Comparison of ENCODE assay signal across 10 cellular contexts in the genomic region with DNA sequence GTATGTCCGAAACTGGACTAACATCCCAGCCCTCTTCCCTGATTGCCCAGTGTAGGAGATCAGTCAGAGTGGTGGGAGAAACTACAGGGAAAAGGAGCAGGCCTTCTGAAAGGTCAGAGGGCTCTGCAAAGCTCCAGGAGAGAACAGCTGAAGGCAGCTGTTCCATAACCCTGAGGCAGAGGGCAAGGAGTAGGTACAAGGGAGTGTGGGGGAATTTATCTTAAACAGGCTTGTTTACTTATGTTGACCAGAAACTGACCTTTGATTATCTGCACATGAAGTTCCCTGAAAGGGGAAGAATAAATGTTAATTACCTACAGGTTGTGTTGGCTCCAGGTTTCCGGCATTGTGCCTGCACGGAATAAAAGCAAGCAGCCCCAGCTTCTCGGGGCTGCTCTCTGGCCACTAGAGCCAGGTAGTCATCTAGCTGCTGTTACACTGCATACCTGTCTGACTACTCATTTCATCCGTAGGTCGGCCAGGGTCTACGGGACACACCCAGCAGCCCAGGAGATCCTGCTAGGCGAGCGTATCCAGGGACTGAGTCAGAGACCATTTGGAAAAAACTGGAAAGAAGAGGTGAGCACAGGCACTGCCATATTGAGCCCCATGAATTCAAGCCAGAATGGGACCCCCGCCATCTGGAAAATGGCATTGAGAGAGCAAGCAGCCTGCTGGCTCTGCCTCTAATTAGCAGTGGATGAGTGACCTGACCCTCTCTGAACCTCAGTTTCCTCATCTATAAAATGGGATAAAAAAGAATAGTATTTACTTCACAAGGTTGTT. TPM values are rescaled to one million over a fixed set of nuclear protein-coding genes. Genes with fewer than 3 reads are reported as not detected.
DNase-seq lines count a peak whose midpoint lies in the region; ATAC-seq, FAIRE-seq and TF ChIP-seq lines count a peak whose summit lies in the region.
"Had no signal": no experiment of that assay in that cellular context is flagged by ENCODE, and none has a peak within 500 bp of the region (broad histone marks: within the 10 kb centered on the region; RNA-seq: fewer than 3 reads in every experiment).

No MANE protein-coding gene starts in this region.

- peak overlapping the region; percentile 86 for H3K18ac ChIP-seq in IMR-90 (ENCODE audit: low read depth, low read length)

- FAIRE-seq in K562 (lab: Jason Lieb, UNC), result no peak

- peak overlapping the region; percentile 60; the same call in 1 of the 2 replicates for H3K14ac ChIP-seq in IMR-90 (replicated peaks; ENCODE audit: low read depth, low read length)

- H3K36me3 Mint-ChIP-seq in activated T-cell treated with anti-CD3 and anti-CD28 coated beads, Interleukin-2, amount 50 U/mL, for 4 hours (ENCODE audit: insufficient read depth), result no peaks in the 10 kb centered on the region

- TF ChIP-seq EP300 in K562 (IDR thresholded peaks at IDR 0.05; ENCODE audit: low read length) (peak; percentile 10; the same call in 1 of the 2 replicates), transverse colon (IDR thresholded peaks at IDR 0.05; ENCODE audit: low read depth) (no peak)

- H3K27me3 Mint-ChIP-seq in activated T-cell treated with anti-CD3 and anti-CD28 coated beads, Interleukin-2, amount 50 U/mL, for 4 hours (ENCODE audit: low read depth), result no peaks in the 10 kb centered on the region
- H3K27me3 Mint-ChIP-seq: central memory CD8-positive, alpha-beta T cell had no signal

- H2BK15ac ChIP-seq in IMR-90 (ENCODE audit: low read depth, low read length), result peak overlapping the region; percentile 63; the same call in 1 of the 3 replicates

- H3K79me2 ChIP-seq in K562 (ENCODE audit: control insufficient read depth, insufficient read depth, low read length), result no peaks in the 10 kb centered on the region

- CTCF ChIA-PET in IMR-90 (lab: Yijun Ruan, JAX) (no interaction called here), K562 (lab: Yijun Ruan, JAX; ENCODE audit: low intra/inter-chr PET ratio) (interaction anchor here (1.8 kb wide), 1 partner anchor 53 kb away, joined by 6 read pairs; no protein-coding TSS in a partner anchor)

- H3K4ac ChIP-seq in IMR-90 (ENCODE audit: low read depth, low read length), result peak overlapping the region; percentile 59

- no peak overlapping the region for H3K4me3 ChIP-seq in IMR-90 (ENCODE audit: insufficient read depth, low read depth, low read length)
- H3K4me3 ChIP-seq in K562, result no peak overlapping the region
- H3K4me3 ChIP-seq in transverse colon, result no peak overlapping the region

- peak overlapping the region; percentile 24; the same call in 1 of the 2 replicates for H3K4me2 ChIP-seq in IMR-90 (ENCODE audit: low read depth, low read length)
- peak overlapping the region; percentile 43 for H3K4me2 ChIP-seq in K562 (ENCODE audit: insufficient read depth, low read length)

- TF ChIP-seq CTCF in IMR-90 (conservative IDR thresholded peaks at IDR 0.05; ENCODE audit: low read depth, low read length) (no peak), K562 (IDR thresholded peaks at IDR 0.05 in 2 of 3, conservative IDR thresholded peaks at IDR 0.05 in 1 of 3; ENCODE audit: insufficient read depth in 2 of 3, low read depth in 1 of 3, low read length in 3 of 3) (no peak), transverse colon (IDR thresholded peaks at IDR 0.05) (no peak)

- dilution Hi-C loops in IMR-90 (cut with HindIII; ENCODE audit: low sequenced_read_pairs, unreplicated experiment), result no loop called here

- H3K36me3 ChIP-seq in IMR-90 (ENCODE audit: control insufficient read depth, insufficient read depth, low read length), result no peaks in the 10 kb centered on the region
- H3K36me3 ChIP-seq in K562 (ENCODE audit: control insufficient read depth, insufficient read depth, low read length), result peaks cover 18% of the 10 kb centered on the region; the same call in 2 of the 3 replicates
- no peaks in the 10 kb centered on the region for H3K36me3 ChIP-seq in transverse colon

- peak overlapping the region; percentile 88 for H4K5ac ChIP-seq in IMR-90 (ENCODE audit: low read depth, low read length)

- peak overlapping the region; percentile 74 for H3K27ac ChIP-seq in IMR-90 (ENCODE audit: insufficient read depth, low read length)
- H3K27ac ChIP-seq in K562 (ENCODE audit: extremely low read depth, low read depth, low read length), result no peak overlapping the region
- peak overlapping the region; percentile 60 to 74 (median 69) for H3K27ac ChIP-seq in transverse colon

- peak overlapping the region; percentile 85 for H2AK5ac ChIP-seq in IMR-90 (ENCODE audit: low read depth, low read length)

- H4K91ac ChIP-seq in IMR-90 (ENCODE audit: insufficient read depth, low read depth, low read length), result peak overlapping the region; percentile 72

- ATAC-seq in IMR-90 (ENCODE audit: low read depth) (no peak), K562 (peak; percentile 6; the same call in 2 of the 3 replicates), left lobe of liver (peak; percentile 35)
- ATAC-seq in activated T-cell treated with anti-CD3 and anti-CD28 coated beads, Interleukin-2, amount 50 U/mL, for 4 hours, result no peak
- ATAC-seq: stimulated activated naive CD8-positive, alpha-beta T cell treated with anti-CD3 and anti-CD28 coated beads, Interleukin-15, Interleukin-2, amounts not matched to agents 100 U/mL and 50 U/mL, for 24 hours had no signal

- H4K20me1 ChIP-seq in IMR-90 (ENCODE audit: insufficient read depth, low read length) (no peaks in the 10 kb centered on the region), K562 (replicated peaks; ENCODE audit: control insufficient read depth, insufficient read depth, low read length) (peaks cover under 1% of the 10 kb centered on the region; the same call in 1 of the 2 replicates)

- peak overlapping the region; percentile 16 to 69 for H4K8ac ChIP-seq in IMR-90 (ENCODE audit: low read depth in 2 of 2, low read length in 2 of 2)

- peaks cover 33% of the 10 kb centered on the region for H3K4me1 ChIP-seq in IMR-90 (ENCODE audit: control insufficient read depth, insufficient read depth, low read length)
- peaks cover 25 to 30% of the 10 kb centered on the region in 2 experiments for H3K4me1 ChIP-seq in K562 (replicated peaks in 1 of 2; ENCODE audit: control insufficient read depth in 2 of 2, insufficient read depth in 2 of 2, low read length in 2 of 2)
- peaks cover 5 to 34% (median 14%) of the 10 kb centered on the region in 4 donors for H3K4me1 ChIP-seq in transverse colon

- H3K9me1 ChIP-seq in IMR-90 (ENCODE audit: insufficient read depth, low read length) (peaks cover 26% of the 10 kb centered on the region), K562 (ENCODE audit: control insufficient read depth, insufficient read depth, low read length) (no peaks in the 10 kb centered on the region)

- DNase-seq in IMR-90 (peak; percentile 58), K562 (ENCODE audit: extremely low read depth in 1 of 4, low spot score in 3 of 4) (peak in 1 of 4 experiments; percentile 13), left lobe of liver (ENCODE audit: low spot score) (no peak), transverse colon (peak; percentile 75), NCI-H82 treated with DMSO at 0.1 percent for 48 hours (lab: John Stamatoyannopoulos, UW; ENCODE audit: unreplicated experiment) (no peak), NCI-H1105 treated with DMSO at 0.1 percent for 48 hours (lab: John Stamatoyannopoulos, UW) (no peak)
- DNase-seq in activated T-cell treated with anti-CD3 and anti-CD28 coated beads, Interleukin-2, amount 50 U/mL, for 4 hours, result no peak
- DNase-seq: activated CD4-positive, alpha-beta T cell treated with anti-CD3 and anti-CD28 coated beads, Interleukin-2, amount 50 U/mL, for 4 hours; stimulated activated naive CD8-positive, alpha-beta T cell treated with anti-CD3 and anti-CD28 coated beads, Interleukin-15, Interleukin-2, amounts not matched to agents 100 U/mL and 50 U/mL, for 24 hours had no signal

- POLR2A ChIA-PET in IMR-90 (lab: Charles Lee; ENCODE audit: unreplicated experiment) (interaction anchor here (0.5 kb wide), 2 partner anchors 51 to 107 kb away, joined by 3 to 11 read pairs; a partner anchor contains a TSS), K562 (lab: Yijun Ruan, JAX) (interaction anchor here (0.6 to 3.7 kb wide), 5 partner anchors 12 to 1328 kb away, joined by 3 to 22 read pairs (median 3); a partner anchor contains a TSS)

- H3K79me1 ChIP-seq in IMR-90 (ENCODE audit: low read depth in 1 of 2, low read length in 2 of 2), result peaks cover 13 to 50% of the 10 kb centered on the region in 2 experiments

- TF ChIP-seq RAD21 in IMR-90 (IDR thresholded peaks at IDR 0.05; ENCODE audit: low read length) (no peak), K562 (CRISPR knock-in tag; conservative IDR thresholded peaks at IDR 0.05 in 1 of 2, IDR thresholded peaks at IDR 0.05 in 1 of 2) (no peak)

- TF ChIP-seq POLR2A in IMR-90 (IDR thresholded peaks at IDR 0.05; ENCODE audit: low read depth, low read length) (no peak), K562 (conservative IDR thresholded peaks at IDR 0.05) (no peak), transverse colon (IDR thresholded peaks at IDR 0.05) (peak; percentile 29)

- WGBS in IMR-90 (ENCODE audit: extremely low coverage in 2 of 2, insufficient read length in 1 of 2), 2 experiments, result 56% methylated on average over 5 of the region's 10 CpGs; no CpG with 5 or more reads in 1 of the 2 experiments
- WGBS in K562 (ENCODE audit: insufficient coverage, low coverage, missing lambda C conversion rate), result 39% methylated on average over 10 of the region's 10 CpGs
- WGBS in transverse colon (ENCODE audit: low coverage in 1 of 2), 2 donors, result 48 to 51% methylated on average over 8 to 10 of the region's 10 CpGs

- in situ Hi-C loops in IMR-90 (cut with MboI; ENCODE audit: low sequenced_read_pairs) (no loop called here), K562 (cut with MboI) (loop anchor here (5.0 kb wide), 1 partner anchor 68 kb away; no protein-coding TSS in a partner anchor), transverse colon (cut with MboI; ENCODE audit: low pct_ligation_motif_present in 1 of 4, low pct_unique_long_range_greater_than_20kb in 1 of 4, low sequenced_read_pairs in 3 of 4) (loop anchor here in 1 of 4 donors (10.0 kb wide), 1 partner anchor 114 kb away; no protein-coding TSS in a partner anchor)

- BruUV-seq in IMR-90 (replicated peaks; lab: Mats Ljungman, UMichigan), result no TSS peak
- no TSS peak for BruUV-seq in K562 (replicated peaks; lab: Mats Ljungman, UMichigan)

- H3K9me3 Mint-ChIP-seq in activated T-cell treated with anti-CD3 and anti-CD28 coated beads, Interleukin-2, amount 50 U/mL, for 4 hours, result no peaks in the 10 kb centered on the region
- H3K9me3 Mint-ChIP-seq: central memory CD8-positive, alpha-beta T cell had no signal

- H3K9me3 ChIP-seq in IMR-90 (ENCODE audit: control insufficient read depth, insufficient read depth, low read length) (no peaks in the 10 kb centered on the region), K562 (replicated peaks; ENCODE audit: control insufficient read depth, insufficient read depth, low read depth, low read length) (no peaks in the 10 kb centered on the region), transverse colon (no peaks in the 10 kb centered on the region)

- H2BK120ac ChIP-seq in IMR-90 (ENCODE audit: low read depth, low read length), result peak overlapping the region; percentile 93

- 0 out of 2 replicates have a peak overlapping the region, but pooled peaks have one; percentile 9 for H3K56ac ChIP-seq in IMR-90 (ENCODE audit: extremely low read depth, insufficient read depth, low read length)

- peak overlapping the region; percentile 93 for H2BK20ac ChIP-seq in IMR-90 (ENCODE audit: low read depth, low read length)

- peaks cover 4% of the 10 kb centered on the region for H3K4me1 Mint-ChIP-seq in activated T-cell treated with anti-CD3 and anti-CD28 coated beads, Interleukin-2, amount 50 U/mL, for 4 hours (ENCODE audit: low read depth)

- H3K9ac ChIP-seq in IMR-90 (ENCODE audit: low read depth, low read length) (no peak overlapping the region), K562 (ENCODE audit: insufficient read depth in 1 of 2, low read depth in 2 of 2, low read length in 2 of 2) (peak overlapping the region in 1 of 2 experiments; percentile 74; a peak in 1 of 4 replicates)

- H2AFZ ChIP-seq in IMR-90 (replicated peaks; ENCODE audit: low read length, poor library complexity), result no peak overlapping the region
- 0 out of 2 replicates have a peak overlapping the region, but pooled peaks have one; percentile 4 for H2AFZ ChIP-seq in K562 (ENCODE audit: low read depth, low read length)

- no peak overlapping the region for H2AK9ac ChIP-seq in IMR-90 (replicated peaks; ENCODE audit: low read depth, low read length, poor library complexity)

- peak overlapping the region; percentile 53 for H2BK5ac ChIP-seq in IMR-90 (ENCODE audit: low read depth, low read length, poor library complexity, severe bottlenecking)

- no peak overlapping the region for H3K23ac ChIP-seq in IMR-90 (ENCODE audit: low read depth, low read length)

- intact Hi-C loops in IMR-90 (cut with micrococcal nuclease), result no loop called here
- intact Hi-C loops in K562 (cut with micrococcal nuclease), result no loop called here
- intact Hi-C loops in transverse colon (cut with DNase I; ENCODE audit: low total_unique reads), result no loop called here

- H3K4me3 Mint-ChIP-seq in activated T-cell treated with anti-CD3 and anti-CD28 coated beads, Interleukin-2, amount 50 U/mL, for 4 hours, result no peak overlapping the region
- H3K4me3 Mint-ChIP-seq: central memory CD8-positive, alpha-beta T cell had no signal

- no peaks in the 10 kb centered on the region for H3K27me3 ChIP-seq in IMR-90 (ENCODE audit: control insufficient read depth, insufficient read depth, low read length)
- no peaks in the 10 kb centered on the region for H3K27me3 ChIP-seq in K562 (ENCODE audit: control insufficient read depth in 2 of 2, insufficient read depth in 2 of 2, low read length in 2 of 2)
- H3K27me3 ChIP-seq in transverse colon, result no peaks in the 10 kb centered on the region

RNA-seq across cellular contexts. Expression of a gene that starts 14.9 kb away (rescaled TPM):
- 8.3 and 9.0 TPM in 2 replicates for total RNA-seq in IMR-90 (2012; rRNA removed)
- polyA plus RNA-seq in IMR-90 (2012; rRNA removed), result 12.0 and 12.9 TPM in 2 replicates
- polyA plus RNA-seq in IMR-90 (2012; cell fraction: cytosol; rRNA removed), result 7.6 and 16.9 TPM in 2 replicates
- 33.3 and 47.8 TPM in 2 replicates for polyA plus RNA-seq in IMR-90 (2012; cell fraction: nucleus; rRNA removed; ENCODE audit: low replicate concordance)
- total RNA-seq in K562 (2011; cell fraction: chromatin; rRNA removed; ENCODE audit: low replicate concordance), result 9.3 and 18.9 TPM in 2 replicates
- total RNA-seq in K562 (2011; cell fraction: nucleolus; rRNA removed), result 15.7 and 18.8 TPM in 2 replicates
- 13.9 and 16.4 TPM in 2 replicates for total RNA-seq in K562 (2011; cell fraction: nucleoplasm; rRNA removed)
- 2.4 and 3.3 TPM in 2 replicates for total RNA-seq in K562 (2014; rRNA removed)
- total RNA-seq in K562 (2014; rRNA removed; fragmentation: Illumina TruSeq; extraction: Trizol), result 2.0 and 2.4 TPM in 2 replicates
- total RNA-seq in K562 (2015; rRNA removed; fragmentation: Illumina TruSeq; extraction: Trizol), result 2.5 and 2.6 TPM in 2 replicates
- total RNA-seq in K562 (2021), result 4.0 and 4.4 TPM in 2 replicates
- 5.2 and 5.4 TPM in 2 replicates for polyA plus RNA-seq in K562 (2011; rRNA removed)
- 8.8 and 14.1 TPM in 2 replicates for polyA plus RNA-seq in K562 (2011; cell fraction: cytosol; rRNA removed)
- polyA plus RNA-seq in K562 (2011; cell fraction: nucleus; rRNA removed), result 5.8 and 7.4 TPM in 2 replicates
- polyA plus RNA-seq in K562 (2012), result 4.5 and 6.9 TPM in 2 replicates
- polyA plus RNA-seq in K562 (2014; fragmentation: Illumina TruSeq; extraction: Trizol), result 2.9 and 3.3 TPM in 2 replicates
- 1 to 10 TPM; 1.1 to 1.2 TPM for polyA plus RNA-seq in K562 (2014; fragmentation: Nextera tagmentation; extraction: Ambion mirVana)
- polyA plus RNA-seq in K562 (2014; rRNA removed), result 2.7 and 3.0 TPM in 2 replicates
- polyA minus RNA-seq in K562 (2011; rRNA and poly(A)+ RNA removed), result 5.5 and 8.5 TPM in 2 replicates
- 7.4 and 8.5 TPM in 2 replicates for polyA minus RNA-seq in K562 (2011; cell fraction: cytosol; rRNA and poly(A)+ RNA removed)
- 2.0 and 2.4 TPM in 2 replicates for polyA minus RNA-seq in K562 (2011; cell fraction: nucleus; rRNA and poly(A)+ RNA removed)
- total RNA-seq in left lobe of liver, result 5.1 TPM
- total RNA-seq in transverse colon, result 1 to 10 TPM in 3 of 4 donors, not detected in 1; 2.0 to 2.4 (median 2.4) TPM
- total RNA-seq in activated T-cell treated with anti-CD3 and anti-CD28 coated beads, Interleukin-2, amount 50 U/mL, for 4 hours, result 1 to 10 TPM; 4.5 to 7.5 (median 5.4) TPM

RNA-seq across cellular contexts. Expression of a gene that starts 15.8 kb away (rescaled TPM):
- total RNA-seq in IMR-90 (2012; rRNA removed) (93.0 and 194 TPM in 2 replicates), K562 (2014; rRNA removed) (717 and 838 TPM in 2 replicates), K562 (2014; rRNA removed; fragmentation: Illumina TruSeq; extraction: Trizol) (432 and 614 TPM in 2 replicates), K562 (2015; rRNA removed; fragmentation: Illumina TruSeq; extraction: Trizol) (534 and 557 TPM in 2 replicates), K562 (2021) (595 and 622 TPM in 2 replicates), left lobe of liver (5.2 TPM), transverse colon (10 to 100 TPM in 3 of 4 donors, 1 to 10 TPM in 1; 6.4 to 24.3 (median 16.5) TPM)
- polyA plus RNA-seq in IMR-90 (2012; rRNA removed) (179 and 273 TPM in 2 replicates), K562 (2011; rRNA removed) (269 and 330 TPM in 2 replicates), K562 (2014; fragmentation: Illumina TruSeq; extraction: Trizol) (1,051 and 1,453 TPM in 2 replicates), K562 (2014; fragmentation: Nextera tagmentation; extraction: Ambion mirVana) (1,000 to 10,000 TPM; 2,090 to 2,153 TPM), K562 (2014; rRNA removed) (481 and 592 TPM in 2 replicates)
- 28.5 and 67.8 TPM in 2 replicates for polyA plus RNA-seq in IMR-90 (2012; cell fraction: cytosol; rRNA removed)
- polyA plus RNA-seq in IMR-90 (2012; cell fraction: nucleus; rRNA removed; ENCODE audit: low replicate concordance), result 11.0 and 55.5 TPM in 2 replicates
- total RNA-seq in K562 (2011; cell fraction: chromatin; rRNA removed; ENCODE audit: low replicate concordance), result 79.1 and 202 TPM in 2 replicates
- total RNA-seq in K562 (2011; cell fraction: nucleolus; rRNA removed), result 64.9 and 72.4 TPM in 2 replicates
- total RNA-seq in K562 (2011; cell fraction: nucleoplasm; rRNA removed), result 144 and 204 TPM in 2 replicates
- polyA plus RNA-seq in K562 (2011; cell fraction: cytosol; rRNA removed), result 40.0 and 111 TPM in 2 replicates
- polyA plus RNA-seq in K562 (2011; cell fraction: nucleus; rRNA removed), result 108 and 181 TPM in 2 replicates
- 743 and 1,035 TPM in 2 replicates for polyA plus RNA-seq in K562 (2012)
- polyA minus RNA-seq in K562 (2011; rRNA and poly(A)+ RNA removed), result 67.2 and 95.3 TPM in 2 replicates
- 80.8 and 100 TPM in 2 replicates for polyA minus RNA-seq in K562 (2011; cell fraction: cytosol; rRNA and poly(A)+ RNA removed)
- polyA minus RNA-seq in K562 (2011; cell fraction: nucleus; rRNA and poly(A)+ RNA removed), result 35.7 and 84.1 TPM in 2 replicates
- total RNA-seq in activated T-cell treated with anti-CD3 and anti-CD28 coated beads, Interleukin-2, amount 50 U/mL, for 4 hours, result 10 to 100 TPM; 68.0 to 94.8 (median 80.0) TPM

RNA-seq across cellular contexts. Expression of a gene that starts 31.2 kb away (rescaled TPM):
- total RNA-seq in IMR-90 (2012; rRNA removed) (3.9 and 5.0 TPM in 2 replicates), K562 (2014; rRNA removed) (46.4 and 51.4 TPM in 2 replicates), K562 (2014; rRNA removed; fragmentation: Illumina TruSeq; extraction: Trizol) (47.1 and 55.0 TPM in 2 replicates), K562 (2015; rRNA removed; fragmentation: Illumina TruSeq; extraction: Trizol) (40.5 and 41.4 TPM in 2 replicates), K562 (2021) (30.9 and 31.7 TPM in 2 replicates), left lobe of liver (not detected), transverse colon (under 1 TPM in 1 of 4 donors, not detected in 3; 0.41 TPM)
- polyA plus RNA-seq in IMR-90 (2012; rRNA removed) (2.2 and 2.4 TPM in 2 replicates), K562 (2011; rRNA removed) (45.0 and 48.8 TPM in 2 replicates), K562 (2014; fragmentation: Illumina TruSeq; extraction: Trizol) (48.8 and 50.0 TPM in 2 replicates), K562 (2014; fragmentation: Nextera tagmentation; extraction: Ambion mirVana) (10 to 100 TPM; 12.1 to 15.2 TPM), K562 (2014; rRNA removed) (52.3 and 53.8 TPM in 2 replicates)
- 0.52 and 0.65 TPM in 2 replicates for polyA plus RNA-seq in IMR-90 (2012; cell fraction: cytosol; rRNA removed)
- 0.39 and 0.96 TPM in 2 replicates for polyA plus RNA-seq in IMR-90 (2012; cell fraction: nucleus; rRNA removed; ENCODE audit: low replicate concordance)
- total RNA-seq in K562 (2011; cell fraction: chromatin; rRNA removed; ENCODE audit: low replicate concordance), result 50.6 and 72.2 TPM in 2 replicates
- 35.2 and 36.8 TPM in 2 replicates for total RNA-seq in K562 (2011; cell fraction: nucleolus; rRNA removed)
- total RNA-seq in K562 (2011; cell fraction: nucleoplasm; rRNA removed), result 48.3 and 56.9 TPM in 2 replicates
- polyA plus RNA-seq in K562 (2011; cell fraction: cytosol; rRNA removed), result 26.1 and 34.8 TPM in 2 replicates
- polyA plus RNA-seq in K562 (2011; cell fraction: nucleus; rRNA removed), result 23.2 and 23.3 TPM in 2 replicates
- polyA plus RNA-seq in K562 (2012), result 18.8 and 21.2 TPM in 2 replicates
- polyA minus RNA-seq in K562 (2011; rRNA and poly(A)+ RNA removed), result 37.1 and 45.0 TPM in 2 replicates
- 10.0 and 14.8 TPM in 2 replicates for polyA minus RNA-seq in K562 (2011; cell fraction: cytosol; rRNA and poly(A)+ RNA removed)
- polyA minus RNA-seq in K562 (2011; cell fraction: nucleus; rRNA and poly(A)+ RNA removed), result 18.4 and 30.3 TPM in 2 replicates
- total RNA-seq in activated T-cell treated with anti-CD3 and anti-CD28 coated beads, Interleukin-2, amount 50 U/mL, for 4 hours, result 1 to 10 TPM; 4.1 to 4.6 (median 4.5) TPM

Comparison
In these comparisons a context has a peak if more than half of its experiments do, and no peak if none do; other contexts are left out.
1. ATAC-seq: peak in K562 (single experiment) and left lobe of liver (single experiment); none in IMR-90 (single experiment) and activated T-cell treated with anti-CD3 and anti-CD28 coated beads, Interleukin-2, amount 50 U/mL, for 4 hours (0 of 2).
2. DNase-seq: peak in IMR-90 (single experiment) and transverse colon (single experiment); none in left lobe of liver (single experiment), NCI-H82 treated with DMSO at 0.1 percent for 48 hours (single experiment), activated T-cell treated with anti-CD3 and anti-CD28 coated beads, Interleukin-2, amount 50 U/mL, for 4 hours (single experiment) and NCI-H1105 treated with DMSO at 0.1 percent for 48 hours (single experiment).